ENCODE assay signal across 1 cellular context in genomic region chr17:74671031-74671771, GRCh38.
TF ChIP-seq lines count a peak whose summit lies in the region.

No MANE protein-coding gene starts in this region.

TF ChIP-seq in SK-N-SH, 30 proteins besides CTCF, POLR2A, EP300 and RAD21 (continued from another document):
- TF ChIP-seq ZBTB33 (IDR thresholded peaks at IDR 0.05; ENCODE audit: borderline replicate concordance, low read depth) (no peak), RXRA (IDR thresholded peaks at IDR 0.05; ENCODE audit: borderline replicate concordance, low read depth) (no peak), MEF2A (IDR thresholded peaks at IDR 0.05; ENCODE audit: borderline replicate concordance, low read depth) (no peak), MXI1 (IDR thresholded peaks at IDR 0.05; ENCODE audit: low read depth, low read length) (peak; percentile 70; the same call in 1 of the 2 replicates), IRF3 (IDR thresholded peaks at IDR 0.05; ENCODE audit: low read depth, low read length) (no peak), FOSL2 (IDR thresholded peaks at IDR 0.05; ENCODE audit: borderline replicate concordance, low read depth) (no peak), USF2 (IDR thresholded peaks at IDR 0.05; ENCODE audit: borderline replicate concordance, low read depth, low read length) (0 out of 2 replicates have a peak, but pooled peaks have one; percentile 29), SMC3 (IDR thresholded peaks at IDR 0.05; ENCODE audit: low read depth, low read length) (no peak), JUND (IDR thresholded peaks at IDR 0.05) (no peak)
